In genomic region chr20:51797357-51798025, GRCh38 we compare ENCODE assay signal across 13 cellular contexts. TPM values are rescaled to one million over a fixed set of nuclear protein-coding genes. Genes with fewer than 3 reads are reported as not detected.
DNase-seq lines count a peak whose midpoint lies in the region; ATAC-seq and TF ChIP-seq lines count a peak whose summit lies in the region.
"Had no signal": no experiment of that assay in that cellular context is flagged by ENCODE, and none has a peak within 500 bp of the region (broad histone marks: within the 10 kb centered on the region; RNA-seq: fewer than 3 reads in every experiment).

No MANE protein-coding gene starts in this region.

- no peak overlapping the region for H2BK15ac ChIP-seq in H9 (ENCODE audit: low read depth, low read length)
- H2BK15ac ChIP-seq in neuronal stem cell (ENCODE audit: low read length), result no peak overlapping the region

- H4K91ac ChIP-seq in H9 (ENCODE audit: insufficient read length, low read depth, low read length) (no peak overlapping the region), neuronal stem cell (ENCODE audit: low read depth, low read length, poor library complexity) (no peak overlapping the region)

- H3K14ac ChIP-seq in H9 (ENCODE audit: insufficient read depth, low read length) (no peak overlapping the region), neuronal stem cell (ENCODE audit: low read length) (no peak overlapping the region)

- WGBS in H9 (ENCODE audit: extremely low coverage, insufficient read length, low lambda C conversion rate), result no CpG with 5 or more reads among the region's 3 CpGs
- 8 to 15% methylated on average over 2 of the region's 3 CpGs for WGBS in endodermal cell (ENCODE audit: insufficient coverage in 1 of 2, insufficient read length in 1 of 2), 2 experiments
- no CpG with 5 or more reads among the region's 3 CpGs for WGBS in neuronal stem cell (ENCODE audit: extremely low coverage in 2 of 2, insufficient read length in 2 of 2, insufficient replicate concordance in 1 of 2), 2 donors

- peak overlapping the region; percentile 81 for H3K4me2 ChIP-seq in H9 (ENCODE audit: insufficient read depth, insufficient read length, low read length)
- H3K4me2 ChIP-seq in neuronal stem cell (ENCODE audit: insufficient read depth, low read length, poor library complexity, severe bottlenecking), result peak overlapping the region; percentile 28

- H2AFZ ChIP-seq in H9 (ENCODE audit: low read length) (no peak overlapping the region), neuronal stem cell (ENCODE audit: low read length) (no peak overlapping the region)

- H3K4me1 ChIP-seq in H9 (ENCODE audit: insufficient read depth, low read length), result peaks cover 11% of the 10 kb centered on the region
- peaks cover 29% of the 10 kb centered on the region for H3K4me1 ChIP-seq in endodermal cell (ENCODE audit: control insufficient read depth, insufficient read depth, low read length)
- H3K4me1 ChIP-seq in neuronal stem cell (ENCODE audit: control insufficient read depth in 2 of 2, insufficient read depth in 1 of 2, low read depth in 1 of 2, low read length in 2 of 2), result peaks cover 20 to 22% of the 10 kb centered on the region in 2 donors

- H2BK12ac ChIP-seq in H9 (ENCODE audit: insufficient read length, low read depth, low read length), result no peak overlapping the region
- no peak overlapping the region for H2BK12ac ChIP-seq in neuronal stem cell (ENCODE audit: low read length)

- H3K4me3 ChIP-seq in endodermal cell (ENCODE audit: low read length) (peak overlapping the region; percentile 99), neuronal stem cell (ENCODE audit: low read length in 2 of 2) (no peak overlapping the region)
- H3K4me3 ChIP-seq: ascending aorta had no signal

- peaks cover 4% of the 10 kb centered on the region for H3K79me1 ChIP-seq in H9 (ENCODE audit: insufficient read depth, low read depth, low read length, poor library complexity, severe bottlenecking)
- peaks cover 9% of the 10 kb centered on the region for H3K79me1 ChIP-seq in neuronal stem cell (ENCODE audit: low read depth, low read length)

- no peaks in the 10 kb centered on the region for H4K20me1 ChIP-seq in H9 (ENCODE audit: control insufficient read depth, insufficient read depth, insufficient read length)

- H3K27me3 ChIP-seq in H9 (ENCODE audit: insufficient read depth, low read length) (no peaks in the 10 kb centered on the region), endodermal cell (ENCODE audit: control insufficient read depth, insufficient read depth, low read length, poor library complexity, severe bottlenecking) (no peaks in the 10 kb centered on the region), neuronal stem cell (ENCODE audit: control insufficient read depth in 3 of 3, insufficient read depth in 3 of 3, low read depth in 1 of 3, low read length in 3 of 3) (no peaks in the 10 kb centered on the region)

- H3K18ac ChIP-seq in H9 (ENCODE audit: insufficient read length, low read depth, low read length) (no peak overlapping the region), neuronal stem cell (ENCODE audit: low read length) (no peak overlapping the region)

- peak overlapping the region; percentile 97 to 98 for H3K4me3 Mint-ChIP-seq in H9
- H3K4me3 Mint-ChIP-seq in endodermal cell, result peak overlapping the region; percentile 98
- H3K4me3 Mint-ChIP-seq: activated CD4-positive, alpha-beta T cell treated with anti-CD3 and anti-CD28 coated beads, Interleukin-2, amount 10 ng/mL, durations not matched to agents 7 days and 5 days; T-helper 1 cell treated with Interleukin-12 subunit alpha and Interleukin-12 subunit beta and Interleukin-4 antibody, amounts not matched to agents 30 μg/mL and 1 μg/mL, for 36 hours had no signal

- H3K9me3 ChIP-seq in H9 (ENCODE audit: control insufficient read depth, low read depth, low read length), result no peaks in the 10 kb centered on the region
- H3K9me3 ChIP-seq in endodermal cell (ENCODE audit: control insufficient read depth, low read length), result no peaks in the 10 kb centered on the region
- H3K9me3 ChIP-seq in neuronal stem cell (replicated peaks in 1 of 2; ENCODE audit: control insufficient read depth in 2 of 2, insufficient read depth in 1 of 2, low read depth in 1 of 2, low read length in 2 of 2), result no peaks in the 10 kb centered on the region
- H3K9me3 ChIP-seq: ascending aorta had no signal

- DNase-seq in H9 (no peak), NCI-H69 (lab: John Stamatoyannopoulos, UW) (peak; percentile 71), endodermal cell (peak; percentile 64), neuronal stem cell (ENCODE audit: low spot score) (peak; percentile 68), head of caudate nucleus (no peak)
- DNase-seq in activated CD4-positive, alpha-beta T cell treated with anti-CD3 and anti-CD28 coated beads, Interleukin-2, amount 50 U/mL, for 48 hours, result no peak
- DNase-seq: activated CD4-positive, alpha-beta T cell treated with anti-CD3 and anti-CD28 coated beads, Interleukin-2, amount 10 ng/mL, durations not matched to agents 7 days and 5 days; glutamatergic neuron; NCI-H2081 treated with DMSO at 0.1 percent for 48 hours; nucleus accumbens had no signal

- no peaks in the 10 kb centered on the region; the same call in 1 of the 2 replicates for H3K27me3 Mint-ChIP-seq in H9 (ENCODE audit: low read depth)
- no peaks in the 10 kb centered on the region for H3K27me3 Mint-ChIP-seq in endodermal cell (ENCODE audit: insufficient read depth)

- ATAC-seq in HG02610 (IDR thresholded peaks at IDR 0.05; ENCODE audit: unreplicated experiment), result no peak

- H3K9ac ChIP-seq in H9 (ENCODE audit: extremely low read depth, insufficient read length, low read length), result peak overlapping the region; percentile 46
- H3K9ac ChIP-seq in endodermal cell (ENCODE audit: extremely low read depth, low read length, poor library complexity, severe bottlenecking), result peak overlapping the region; percentile 94
- no peak overlapping the region for H3K9ac ChIP-seq in neuronal stem cell (ENCODE audit: low read depth, low read length, poor library complexity)

- no peak overlapping the region for H3T11ph ChIP-seq in H9 (ENCODE audit: low read length)

- H3K56ac ChIP-seq in H9 (ENCODE audit: insufficient read length, low read depth, low read length), result no peak overlapping the region

- H3K9me3 Mint-ChIP-seq in H9, result peaks cover 0 to 3% of the 10 kb centered on the region in 2 experiments; a peak in 3 of 5 replicates
- no peaks in the 10 kb centered on the region for H3K9me3 Mint-ChIP-seq in endodermal cell
- H3K9me3 Mint-ChIP-seq: activated CD4-positive, alpha-beta T cell treated with anti-CD3 and anti-CD28 coated beads, Interleukin-2, amount 10 ng/mL, durations not matched to agents 7 days and 5 days; T-helper 1 cell treated with Interleukin-12 subunit alpha and Interleukin-12 subunit beta and Interleukin-4 antibody, amounts not matched to agents 30 μg/mL and 1 μg/mL, for 36 hours had no signal

- no peak overlapping the region for H2AK5ac ChIP-seq in H9 (ENCODE audit: insufficient read length, low read length)
- no peak overlapping the region for H2AK5ac ChIP-seq in neuronal stem cell (ENCODE audit: low read depth, low read length)

- TF ChIP-seq CTCF in H9 (conservative IDR thresholded peaks at IDR 0.05) (no peak), endodermal cell (conservative IDR thresholded peaks at IDR 0.05) (no peak)

- H2BK120ac ChIP-seq in H9 (ENCODE audit: low read depth, low read length, poor library complexity, severe bottlenecking), result no peak overlapping the region
- no peak overlapping the region for H2BK120ac ChIP-seq in neuronal stem cell (ENCODE audit: low read depth, low read length)

- H3K23ac ChIP-seq in H9 (ENCODE audit: insufficient read length, low read depth, low read length) (no peak overlapping the region), neuronal stem cell (ENCODE audit: low read depth, low read length, poor library complexity) (no peak overlapping the region)

- peaks cover 12 to 61% (median 46%) of the 10 kb centered on the region in 3 experiments for H3K36me3 Mint-ChIP-seq in H9 (ENCODE audit: insufficient read depth in 1 of 3, low read depth in 3 of 3)
- peaks cover 53% of the 10 kb centered on the region for H3K36me3 Mint-ChIP-seq in endodermal cell (ENCODE audit: low read depth)

- H3K36me3 ChIP-seq in endodermal cell (ENCODE audit: control insufficient read depth, insufficient read depth, low read length) (peaks cover 52% of the 10 kb centered on the region), neuronal stem cell (replicated peaks in 1 of 2; ENCODE audit: control insufficient read depth in 2 of 2, insufficient read depth in 2 of 2, low read length in 2 of 2) (peaks cover 8 to 53% of the 10 kb centered on the region in 2 donors)
- H3K36me3 ChIP-seq: ascending aorta had no signal

- no peak overlapping the region for H2BK5ac ChIP-seq in H9 (ENCODE audit: insufficient read length, low read length)
- H2BK5ac ChIP-seq in neuronal stem cell (ENCODE audit: low read length), result no peak overlapping the region

- peaks cover 69% of the 10 kb centered on the region for H3K79me2 ChIP-seq in H9 (ENCODE audit: insufficient read depth, low read length)

- no peak overlapping the region for H3K27ac ChIP-seq in H9 (ENCODE audit: insufficient read length, low read depth, low read length)
- peak overlapping the region; percentile 73 for H3K27ac ChIP-seq in endodermal cell (ENCODE audit: low read depth, low read length)
- peak overlapping the region; percentile 72 for H3K27ac ChIP-seq in neuronal stem cell (replicated peaks; ENCODE audit: low read length)
- H3K27ac ChIP-seq: ascending aorta had no signal

- H4K8ac ChIP-seq in H9 (replicated peaks; ENCODE audit: insufficient read length, low read depth, low read length), result no peak overlapping the region
- H4K8ac ChIP-seq in neuronal stem cell (ENCODE audit: low read depth, low read length), result no peak overlapping the region

- peak overlapping the region; percentile 27 to 100 (median 99) for H3K27ac Mint-ChIP-seq in H9
- H3K27ac Mint-ChIP-seq in endodermal cell, result peak overlapping the region; percentile 93
- H3K27ac Mint-ChIP-seq: activated CD4-positive, alpha-beta T cell treated with anti-CD3 and anti-CD28 coated beads, Interleukin-2, amount 10 ng/mL, durations not matched to agents 7 days and 5 days; T-helper 1 cell treated with Interleukin-12 subunit alpha and Interleukin-12 subunit beta and Interleukin-4 antibody, amounts not matched to agents 30 μg/mL and 1 μg/mL, for 36 hours had no signal

- H2BK20ac ChIP-seq in H9 (ENCODE audit: low read depth, low read length, poor library complexity, severe bottlenecking), result no peak overlapping the region

- peaks cover 63 to 64% of the 10 kb centered on the region in 2 experiments for H3K4me1 Mint-ChIP-seq in H9
- H3K4me1 Mint-ChIP-seq in endodermal cell, result peaks cover 59% of the 10 kb centered on the region

- H3K4ac ChIP-seq in H9 (ENCODE audit: low read depth, low read length), result no peak overlapping the region
- H3K4ac ChIP-seq in neuronal stem cell (ENCODE audit: low read length), result no peak overlapping the region

- intact Hi-C loops in head of caudate nucleus (cut with DNase I), result no loop called here

- H4K5ac ChIP-seq in H9 (ENCODE audit: insufficient read length, low read depth, low read length), result no peak overlapping the region

- peaks cover 15% of the 10 kb centered on the region for H3K23me2 ChIP-seq in H9 (ENCODE audit: insufficient read length, low read depth, low read length, poor library complexity, severe bottlenecking)

RNA-seq across cellular contexts. Expression of gene SALL4, which starts 4.8 kb away (rescaled TPM):
- 276 and 279 TPM in 2 replicates for total RNA-seq in H9 (2021)
- total RNA-seq in endodermal cell, result 100 to 1,000 TPM; 333 to 397 TPM
- polyA plus RNA-seq in endodermal cell (2013, experiment 1 of 2), result 49.1 TPM
- 49.8 TPM for polyA plus RNA-seq in endodermal cell (2013, experiment 2 of 2)
- 109 TPM for polyA plus RNA-seq in neuronal stem cell (2013, experiment 1 of 2)
- polyA plus RNA-seq in neuronal stem cell (2013, experiment 2 of 2), result 114 TPM
- total RNA-seq: ascending aorta had no signal

RNA-seq across cellular contexts. Expression of gene ATP9A, which starts 29.3 kb away (rescaled TPM):
- 11.5 and 12.1 TPM in 2 replicates for total RNA-seq in H9 (2021)
- total RNA-seq in endodermal cell, result 10 to 100 TPM; 26.7 to 27.9 TPM
- 18.3 TPM for polyA plus RNA-seq in endodermal cell (2013, experiment 1 of 2)
- polyA plus RNA-seq in endodermal cell (2013, experiment 2 of 2), result 17.1 TPM
- 8.4 TPM for polyA plus RNA-seq in neuronal stem cell (2013, experiment 1 of 2)
- 8.9 TPM for polyA plus RNA-seq in neuronal stem cell (2013, experiment 2 of 2)

Comparison
In these comparisons a context has a peak if more than half of its experiments do, and no peak if none do; other contexts are left out.
1. DNase-seq: peak in NCI-H69 (single experiment), endodermal cell (single experiment) and neuronal stem cell (single experiment); none in H9 (single experiment), activated CD4-positive, alpha-beta T cell treated with anti-CD3 and anti-CD28 coated beads, Interleukin-2, amount 50 U/mL, for 48 hours (0 of 2) and head of caudate nucleus (0 of 42).